In genomic region chr19:48615145-48616040, GRCh38 we compare ENCODE assay signal across 12 cellular contexts. TPM values are rescaled to one million over a fixed set of nuclear protein-coding genes. Genes with fewer than 3 reads are reported as not detected.
DNase-seq lines count a peak whose midpoint lies in the region; ATAC-seq and TF ChIP-seq lines count a peak whose summit lies in the region.
"Had no signal": no experiment of that assay in that cellular context is flagged by ENCODE, and none has a peak within 500 bp of the region (broad histone marks: within the 10 kb centered on the region; RNA-seq: fewer than 3 reads in every experiment).

No MANE protein-coding gene starts in this region.

- 76 to 81% methylated on average over 21 of the region's 21 CpGs for WGBS in GM23248 (ENCODE audit: low coverage in 1 of 2, low lambda C conversion rate in 2 of 2, missing lambda C conversion rate in 2 of 2), 2 experiments
- no CpG with 5 or more reads among the region's 21 CpGs for WGBS in trophoblast cell (ENCODE audit: extremely low coverage, insufficient coverage, insufficient read length)

- peak overlapping the region; percentile 25 for H3K18ac ChIP-seq in trophoblast cell (ENCODE audit: low read length)

- no peaks in the 10 kb centered on the region for H3K9me2 ChIP-seq in GM23248 (ENCODE audit: insufficient read depth)

- H3K4me3 ChIP-seq in GM23248 (no peak overlapping the region), Peyer's patch (peak overlapping the region in 2 of 4 donors; percentile 56 to 62), trophoblast cell (ENCODE audit: low read depth, low read length) (no peak overlapping the region)
- H3K4me3 ChIP-seq: gastroesophageal sphincter had no signal

- H3K9me3 ChIP-seq in GM23248 (ENCODE audit: low read depth) (no peaks in the 10 kb centered on the region), Peyer's patch (no peaks in the 10 kb centered on the region), trophoblast cell (ENCODE audit: insufficient read depth, low read depth, low read length) (peaks cover 2% of the 10 kb centered on the region)
- H3K9me3 ChIP-seq: gastroesophageal sphincter had no signal

- TF ChIP-seq CTCF in Peyer's patch (IDR thresholded peaks at IDR 0.05), result peak in 3 of 6 experiments; percentile 41 to 61 (median 50)

- H3K9ac ChIP-seq in GM23248 (0 out of 2 replicates have a peak overlapping the region, but pooled peaks have one; percentile 15), trophoblast cell (ENCODE audit: low read length) (no peak overlapping the region)

- peaks cover 12% of the 10 kb centered on the region; the same call in 1 of the 2 replicates for H4K20me1 ChIP-seq in GM23248 (ENCODE audit: insufficient read depth)

- no peak overlapping the region for H2AFZ ChIP-seq in GM23248
- no peak overlapping the region for H2AFZ ChIP-seq in trophoblast cell (ENCODE audit: insufficient read depth, low read length, poor library complexity)

- no peak overlapping the region for H3K23ac ChIP-seq in trophoblast cell (ENCODE audit: low read length)

- H4K12ac ChIP-seq in trophoblast cell (ENCODE audit: low read depth, low read length), result no peak overlapping the region

- in situ Hi-C loops in GM23248 (cut with MboI), result no loop called here

- H3K4me3 Mint-ChIP-seq in effector memory CD8-positive, alpha-beta T cell, result peak overlapping the region in 1 of 2 donors; percentile 97

- no peak overlapping the region for H2BK5ac ChIP-seq in trophoblast cell (ENCODE audit: low read depth, low read length, poor library complexity)

- H3K27ac Mint-ChIP-seq in effector memory CD8-positive, alpha-beta T cell, result peak overlapping the region; percentile 28 to 80

- H3K79me2 ChIP-seq in GM23248 (ENCODE audit: insufficient read depth) (peaks cover 42% of the 10 kb centered on the region), trophoblast cell (ENCODE audit: control insufficient read depth, insufficient read depth, low read length, poor library complexity) (peaks cover 16% of the 10 kb centered on the region)

- H3K4me1 ChIP-seq in GM23248 (ENCODE audit: insufficient read depth) (peaks cover 19% of the 10 kb centered on the region), Peyer's patch (peaks cover 4 to 37% (median 15%) of the 10 kb centered on the region in 4 donors), trophoblast cell (ENCODE audit: control insufficient read depth in 1 of 2, insufficient read depth in 2 of 2, low read length in 2 of 2) (peaks cover 5 to 13% of the 10 kb centered on the region in 2 experiments)

- no peaks in the 10 kb centered on the region for H3K27me3 Mint-ChIP-seq in effector memory CD8-positive, alpha-beta T cell

- TF ChIP-seq POLR2A in Peyer's patch (IDR thresholded peaks at IDR 0.05), result peak in 1 of 2 donors; percentile 2

- H3K4me1 Mint-ChIP-seq in effector memory CD8-positive, alpha-beta T cell (ENCODE audit: low read depth in 2 of 2), result peaks cover 38 to 42% of the 10 kb centered on the region in 2 donors

- H3K36me3 ChIP-seq in GM23248 (ENCODE audit: low read depth) (peaks cover 21% of the 10 kb centered on the region), Peyer's patch (peaks cover 0 to 30% (median 0%) of the 10 kb centered on the region in 3 donors), trophoblast cell (ENCODE audit: control insufficient read depth in 1 of 2, insufficient read depth in 2 of 2, low read length in 2 of 2) (peaks cover 34 to 37% of the 10 kb centered on the region in 2 experiments)

- H3K27ac ChIP-seq in GM23248 (no peak overlapping the region), Peyer's patch (peak overlapping the region; percentile 10 to 97 (median 92)), trophoblast cell (ENCODE audit: low read depth, low read length) (no peak overlapping the region)

- H2AK5ac ChIP-seq in trophoblast cell (ENCODE audit: low read length), result no peak overlapping the region

- H3K9me3 Mint-ChIP-seq in effector memory CD8-positive, alpha-beta T cell, result no peaks in the 10 kb centered on the region

- H3F3A ChIP-seq in GM23248 (ENCODE audit: insufficient read depth), result peaks cover 20% of the 10 kb centered on the region; the same call in 1 of the 2 replicates

- ATAC-seq in effector memory CD8-positive, alpha-beta T cell (replicated peaks), result no peak
- no peak for ATAC-seq in HG03039 (IDR thresholded peaks at IDR 0.05; ENCODE audit: unreplicated experiment)
- ATAC-seq in GM18511 (IDR thresholded peaks at IDR 0.05; ENCODE audit: unreplicated experiment), result no peak
- ATAC-seq: gastroesophageal sphincter; stimulated activated naive CD8-positive, alpha-beta T cell treated with anti-CD3 and anti-CD28 coated beads, Interleukin-15, Interleukin-2, amounts not matched to agents 100 U/mL and 50 U/mL, for 24 hours had no signal

- H2BK120ac ChIP-seq in trophoblast cell (ENCODE audit: insufficient read depth, low read length, poor library complexity), result no peak overlapping the region

- H4K8ac ChIP-seq in trophoblast cell (ENCODE audit: low read depth, low read length), result no peak overlapping the region

- peaks cover 9% of the 10 kb centered on the region for H3K79me1 ChIP-seq in trophoblast cell (ENCODE audit: low read length)

- no peak overlapping the region for H4K91ac ChIP-seq in trophoblast cell (ENCODE audit: low read depth, low read length)

- no peak overlapping the region for H3K4ac ChIP-seq in trophoblast cell (ENCODE audit: low read depth, low read length)

- no peak overlapping the region for H3K4me2 ChIP-seq in GM23248 (ENCODE audit: unreplicated experiment)
- H3K4me2 ChIP-seq in trophoblast cell (ENCODE audit: low read length), result no peak overlapping the region

- no peak overlapping the region for H2BK12ac ChIP-seq in trophoblast cell (ENCODE audit: low read length)

- peaks cover 64% of the 10 kb centered on the region for H3K36me3 Mint-ChIP-seq in effector memory CD8-positive, alpha-beta T cell (ENCODE audit: insufficient read depth)

- no peaks in the 10 kb centered on the region for H3K27me3 ChIP-seq in GM23248 (replicated peaks; ENCODE audit: insufficient read depth)
- no peaks in the 10 kb centered on the region for H3K27me3 ChIP-seq in Peyer's patch
- H3K27me3 ChIP-seq in trophoblast cell (ENCODE audit: insufficient read depth, low read length), result no peaks in the 10 kb centered on the region
- H3K27me3 ChIP-seq: gastroesophageal sphincter had no signal

- no peak overlapping the region for H3K14ac ChIP-seq in trophoblast cell (ENCODE audit: low read length)

- DNase-seq in GM23248 (no peak), Peyer's patch (peak in 1 of 3 donors; percentile 58), trophoblast cell (no peak), activated gamma-delta T cell (lab: John Stamatoyannopoulos, UW) (no peak)
- no peak for DNase-seq in effector memory CD8-positive, alpha-beta T cell
- DNase-seq: cerebellar nuclear complex, NCI-H1436 treated with DMSO at 0.1 percent for 48 hours had no signal

RNA-seq across cellular contexts. Expression of gene FAM83E, which starts 0.5 kb away (rescaled TPM):
- total RNA-seq in GM23248 (2014; rRNA removed; shearing (Covaris generic)), result not detected in 2 replicates
- polyA plus RNA-seq in GM23248 (2016; fragmentation: Nextera tagmentation; extraction: Ambion mirVana), result not detected in 2 replicates
- total RNA-seq in Peyer's patch, result 100 to 1,000 TPM in 3 of 4 donors, 10 to 100 TPM in 1; 58.6 to 203 (median 130) TPM
- 0.07 TPM in 2 replicates for polyA plus RNA-seq in trophoblast cell (2013)

RNA-seq across cellular contexts. Expression of gene RPL18, which starts 3.6 kb away (rescaled TPM):
- 1,266 and 1,345 TPM in 2 replicates for total RNA-seq in GM23248 (2014; rRNA removed; shearing (Covaris generic))
- polyA plus RNA-seq in GM23248 (2016; fragmentation: Nextera tagmentation; extraction: Ambion mirVana), result 659 and 663 TPM in 2 replicates
- total RNA-seq in Peyer's patch, result 1,000 to 10,000 TPM; 1,077 to 1,595 (median 1,505) TPM
- 1,727 and 1,729 TPM in 2 replicates for polyA plus RNA-seq in trophoblast cell (2013)

RNA-seq across cellular contexts. Expression of gene SPHK2, which starts 3.9 kb away (rescaled TPM):
- total RNA-seq in GM23248 (2014; rRNA removed; shearing (Covaris generic)), result 5.2 and 7.2 TPM in 2 replicates
- polyA plus RNA-seq in GM23248 (2016; fragmentation: Nextera tagmentation; extraction: Ambion mirVana), result 9.9 and 11.4 TPM in 2 replicates
- 100 to 1,000 TPM in 2 of 4 donors, 10 to 100 TPM in 2; 34.7 to 121 (median 96.7) TPM for total RNA-seq in Peyer's patch
- polyA plus RNA-seq in trophoblast cell (2013), result 14.1 and 14.9 TPM in 2 replicates

RNA-seq across cellular contexts. Expression of gene SPACA4, which starts 8.9 kb away (rescaled TPM):
- not detected in 2 replicates for total RNA-seq in GM23248 (2014; rRNA removed; shearing (Covaris generic))
- not detected in 2 replicates for polyA plus RNA-seq in GM23248 (2016; fragmentation: Nextera tagmentation; extraction: Ambion mirVana)
- total RNA-seq in Peyer's patch, result not detected
- not detected in 2 replicates for polyA plus RNA-seq in trophoblast cell (2013)
- total RNA-seq: gastroesophageal sphincter, mononuclear cell had no signal

RNA-seq across cellular contexts. Expression of gene DBP, which starts 21.8 kb away (rescaled TPM):
- 5.9 and 6.7 TPM in 2 replicates for total RNA-seq in GM23248 (2014; rRNA removed; shearing (Covaris generic))
- 3.3 and 3.7 TPM in 2 replicates for polyA plus RNA-seq in GM23248 (2016; fragmentation: Nextera tagmentation; extraction: Ambion mirVana)
- total RNA-seq in Peyer's patch, result 10 to 100 TPM in 3 of 4 donors, 1 to 10 TPM in 1; 9.9 to 51.5 (median 35.8) TPM
- polyA plus RNA-seq in trophoblast cell (2013), result 0.90 and 0.94 TPM in 2 replicates

Comparison
In these comparisons a context has a peak if more than half of its experiments do, and no peak if none do; other contexts are left out.
1. H3K27ac ChIP-seq: peak in Peyer's patch (4 of 4); none in GM23248 (single experiment) and trophoblast cell (single experiment).
2. RNA of gene FAM83E, which starts 0.5 kb away (total RNA-seq): 58.6 to 203 TPM in Peyer's patch; not detected in GM23248; every median in the first group is over 10 times any median in the second.